In genomic region chr2:29390131-29390530, GRCh38 we compare ENCODE assay signal across 28 cellular contexts.
"Had no signal": no experiment of that assay in that cellular context is flagged by ENCODE, and none has a peak within 500 bp of the region (broad histone marks: within the 10 kb centered on the region; RNA-seq: fewer than 3 reads in every experiment).

No MANE protein-coding gene starts in this region.

- H3K27me3 ChIP-seq: colonic mucosa, gastrocnemius medialis had no signal

- H3K4me1 ChIP-seq: colonic mucosa, esophagus squamous epithelium, gastrocnemius medialis, left lung, lower lobe of right lung had no signal

- H3K27ac ChIP-seq: colonic mucosa, epithelial cell of prostate, esophagus squamous epithelium, gastrocnemius medialis, heart right ventricle, left lung, lower lobe of right lung had no signal

- H3K9me3 ChIP-seq: colonic mucosa, esophagus squamous epithelium, gastrocnemius medialis, heart right ventricle, left lung, lower lobe of right lung, mucosa of descending colon had no signal

- H3K9me3 Mint-ChIP-seq: dendritic cell treated with granulocyte-macrophage colony-stimulating factor and Interleukin-4, amounts not matched to agents 40 ng/mL and 50 ng/mL, for 4 days; effector memory CD8-positive, alpha-beta T cell; endodermal cell; naive thymus-derived CD8-positive, alpha-beta T cell had no signal

- H3K4me3 ChIP-seq: colonic mucosa, esophagus squamous epithelium, gastrocnemius medialis, heart right ventricle, left lung, lower lobe of right lung, mucosa of descending colon had no signal

- H3K36me3 ChIP-seq: colonic mucosa, esophagus squamous epithelium, gastrocnemius medialis, heart right ventricle, left lung, lower lobe of right lung had no signal

- H3K4me3 Mint-ChIP-seq: dendritic cell treated with granulocyte-macrophage colony-stimulating factor and Interleukin-4, amounts not matched to agents 40 ng/mL and 50 ng/mL, for 4 days; effector memory CD8-positive, alpha-beta T cell; endodermal cell; naive B cell; naive thymus-derived CD8-positive, alpha-beta T cell had no signal

- ATAC-seq: effector memory CD8-positive, alpha-beta T cell; esophagus mucosa; heart right ventricle; left lung; left ventricle myocardium superior; lower lobe of right lung; mucosa of descending colon; naive thymus-derived CD8-positive, alpha-beta T cell had no signal

- H3K27ac Mint-ChIP-seq: dendritic cell treated with granulocyte-macrophage colony-stimulating factor and Interleukin-4, amounts not matched to agents 40 ng/mL and 50 ng/mL, for 4 days; effector memory CD8-positive, alpha-beta T cell; endodermal cell; naive B cell; naive thymus-derived CD8-positive, alpha-beta T cell had no signal

- H3K36me3 Mint-ChIP-seq: naive B cell; naive thymus-derived CD8-positive, alpha-beta T cell had no signal

- H3K4me1 Mint-ChIP-seq: naive B cell; naive thymus-derived CD8-positive, alpha-beta T cell had no signal

- FAIRE-seq: endometrium, islet of Langerhans, keratinocyte had no signal

- DNase-seq: colonic mucosa; cortex of kidney; effector CD8-positive, alpha-beta T cell; effector memory CD8-positive, alpha-beta T cell; endodermal cell; erythroblast; esophagus squamous epithelium; foreskin fibroblast; foreskin melanocyte; gastrocnemius medialis; glutamatergic neuron; head of caudate nucleus; heart right ventricle; hippocampal formation; left cardiac atrium; left lung; left ventricle myocardium superior; lower lobe of right lung; mesenchymal stem cell; mucosa of descending colon; naive B cell; naive thymus-derived CD8-positive, alpha-beta T cell had no signal
